Comparison of ENCODE assay signal across 34 cellular contexts in the genomic region with DNA sequence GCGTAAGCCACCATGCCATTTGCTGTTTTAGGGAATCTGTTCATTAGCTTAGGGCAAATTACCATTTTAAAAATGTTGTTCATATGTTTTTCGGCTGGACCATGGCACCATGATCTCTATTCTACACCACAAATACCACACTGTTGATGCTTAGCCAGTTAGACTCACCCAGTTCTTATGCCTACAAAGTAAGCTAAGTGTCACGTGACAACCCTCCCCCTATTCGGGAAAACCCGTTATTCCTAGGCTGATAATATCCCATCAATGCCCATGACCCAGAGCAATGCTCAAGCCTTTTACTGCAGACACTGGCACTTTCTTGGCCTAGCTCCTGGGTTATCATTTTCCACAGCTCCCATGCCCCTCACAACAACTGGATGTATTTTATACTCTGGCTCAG.
DNase-seq lines count a peak whose midpoint lies in the region; ATAC-seq, FAIRE-seq and TF ChIP-seq lines count a peak whose summit lies in the region.
"Had no signal": no experiment of that assay in that cellular context is flagged by ENCODE, and none has a peak within 500 bp of the region (broad histone marks: within the 10 kb centered on the region; RNA-seq: fewer than 3 reads in every experiment).

No MANE protein-coding gene starts in this region.

- H2AFZ ChIP-seq in HepG2 (ENCODE audit: low read length) (no peak overlapping the region), IMR-90 (replicated peaks; ENCODE audit: low read length, poor library complexity) (no peak overlapping the region), K562 (ENCODE audit: low read depth, low read length) (no peak overlapping the region)

- H3K79me1 ChIP-seq in IMR-90 (ENCODE audit: low read depth in 1 of 2, low read length in 2 of 2) = no peaks in the 10 kb centered on the region

- no peak for FAIRE-seq in HepG2 (lab: Jason Lieb, UNC)
- FAIRE-seq in A549 (lab: Jason Lieb, UNC) = no peak
- FAIRE-seq in K562 (lab: Jason Lieb, UNC) = no peak
- FAIRE-seq: A204.1, D721Med had no signal

- TF ChIP-seq EP300 in HepG2 (IDR thresholded peaks at IDR 0.05; ENCODE audit: low read depth in 2 of 2, low read length in 2 of 2) (no peak), HepG2 (CRISPR knock-in tag; IDR thresholded peaks at IDR 0.05; ENCODE audit: borderline replicate concordance) (no peak), A549 (IDR thresholded peaks at IDR 0.05) (no peak), K562 (IDR thresholded peaks at IDR 0.05; ENCODE audit: low read length) (no peak)

- H4K91ac ChIP-seq in IMR-90 (ENCODE audit: insufficient read depth, low read depth, low read length) = no peak overlapping the region

- no peak overlapping the region for H3K4ac ChIP-seq in IMR-90 (ENCODE audit: low read depth, low read length)

- intact Hi-C loops in HepG2 (cut with micrococcal nuclease; ENCODE audit: unreplicated experiment) (no loop called here), right lobe of liver (cut with DNase I) (no loop called here), IMR-90 (cut with micrococcal nuclease) (no loop called here), K562 (cut with micrococcal nuclease) (no loop called here)

- H3K9me1 ChIP-seq in IMR-90 (ENCODE audit: insufficient read depth, low read length) (no peaks in the 10 kb centered on the region), K562 (ENCODE audit: control insufficient read depth, insufficient read depth, low read length) (no peaks in the 10 kb centered on the region)

- H3K79me2 ChIP-seq in HepG2 (ENCODE audit: insufficient read depth, low read length) = no peaks in the 10 kb centered on the region
- H3K79me2 ChIP-seq in K562 (ENCODE audit: control insufficient read depth, insufficient read depth, low read length) = no peaks in the 10 kb centered on the region

- peaks cover 0 to 7% of the 10 kb centered on the region in 2 experiments; a peak in 1 of 5 replicates for H3K27me3 ChIP-seq in HepG2 (ENCODE audit: control insufficient read depth in 1 of 2, insufficient read depth in 2 of 2, low read length in 2 of 2)
- H3K27me3 ChIP-seq in right lobe of liver = no peaks in the 10 kb centered on the region
- H3K27me3 ChIP-seq in IMR-90 (ENCODE audit: control insufficient read depth, insufficient read depth, low read length) = no peaks in the 10 kb centered on the region
- H3K27me3 ChIP-seq in K562 (ENCODE audit: control insufficient read depth in 2 of 2, insufficient read depth in 2 of 2, low read length in 2 of 2) = no peaks in the 10 kb centered on the region
- H3K27me3 ChIP-seq: BE2C; BLaER1; BLaER1 treated with 17β-estradiol and CSF1 and Interleukin-3, amounts not matched to agents 10 nM and 100 nM had no signal

- no peak overlapping the region for H4K8ac ChIP-seq in IMR-90 (ENCODE audit: low read depth in 2 of 2, low read length in 2 of 2)

- in situ Hi-C loops in HepG2 (cut with HindIII; ENCODE audit: extremely low pct_ligation_motif_present, low pct_unique_long_range_greater_than_20kb) = no loop called here
- in situ Hi-C loops in IMR-90 (cut with MboI; ENCODE audit: low sequenced_read_pairs) = no loop called here
- in situ Hi-C loops in K562 (cut with MboI) = no loop called here

- no peak overlapping the region for H2BK120ac ChIP-seq in IMR-90 (ENCODE audit: low read depth, low read length)

- H3K23ac ChIP-seq in IMR-90 (ENCODE audit: low read depth, low read length) = no peak overlapping the region

- H3K9me3 ChIP-seq in HepG2 (ENCODE audit: low read length) (no peaks in the 10 kb centered on the region), right lobe of liver (no peaks in the 10 kb centered on the region), A549 (no peaks in the 10 kb centered on the region), IMR-90 (ENCODE audit: control insufficient read depth, insufficient read depth, low read length) (no peaks in the 10 kb centered on the region), K562 (replicated peaks; ENCODE audit: control insufficient read depth, insufficient read depth, low read depth, low read length) (no peaks in the 10 kb centered on the region)
- H3K9me3 ChIP-seq: BE2C; BLaER1; BLaER1 treated with 17β-estradiol and CSF1 and Interleukin-3, amounts not matched to agents 10 nM and 100 nM; Caco-2 had no signal

- ATAC-seq in HepG2 (no peak), right lobe of liver (no peak), A549 (no peak), IMR-90 (ENCODE audit: low read depth) (no peak), K562 (no peak), HG02885 (IDR thresholded peaks at IDR 0.05; ENCODE audit: poor library complexity, unreplicated experiment) (no peak)
- ATAC-seq: CD8-positive, alpha-beta T cell had no signal

- no peak overlapping the region for H3K4me3 ChIP-seq in HepG2 (replicated peaks in 1 of 3; ENCODE audit: insufficient read depth in 1 of 3, low read depth in 2 of 3, low read length in 3 of 3)
- no peak overlapping the region for H3K4me3 ChIP-seq in right lobe of liver
- H3K4me3 ChIP-seq in A549 = no peak overlapping the region
- no peak overlapping the region for H3K4me3 ChIP-seq in IMR-90 (ENCODE audit: insufficient read depth, low read depth, low read length)
- H3K4me3 ChIP-seq in K562 = no peak overlapping the region
- H3K4me3 ChIP-seq: BLaER1; BLaER1 treated with 17β-estradiol and CSF1 and Interleukin-3, amounts not matched to agents 10 nM and 100 nM had no signal

- H3K4me2 ChIP-seq in HepG2 (ENCODE audit: low read depth, low read length) (no peak overlapping the region), A549 (no peak overlapping the region), IMR-90 (ENCODE audit: low read depth, low read length) (no peak overlapping the region), K562 (ENCODE audit: insufficient read depth, low read length) (no peak overlapping the region)
- H3K4me2 ChIP-seq: BLaER1; BLaER1 treated with 17β-estradiol and CSF1 and Interleukin-3, amounts not matched to agents 10 nM and 100 nM had no signal

- TF ChIP-seq POLR2A in HepG2 (IDR thresholded peaks at IDR 0.05; ENCODE audit: insufficient read depth in 1 of 2, low read depth in 2 of 2, low read length in 2 of 2) = no peak
- no peak for TF ChIP-seq POLR2A in right lobe of liver (IDR thresholded peaks at IDR 0.05)
- no peak for TF ChIP-seq POLR2A in A549 (IDR thresholded peaks at IDR 0.05; ENCODE audit: low read length)
- TF ChIP-seq POLR2A in IMR-90 (IDR thresholded peaks at IDR 0.05; ENCODE audit: low read depth, low read length) = no peak
- no peak for TF ChIP-seq POLR2A in K562 (conservative IDR thresholded peaks at IDR 0.05)

- dilution Hi-C loops in IMR-90 (cut with HindIII; ENCODE audit: low sequenced_read_pairs, unreplicated experiment) = no loop called here

- DNase-seq in HepG2 (ENCODE audit: low spot score) (no peak), right lobe of liver (no peak), A549 (ENCODE audit: low read depth in 1 of 2, low spot score in 1 of 2) (no peak), IMR-90 (no peak), K562 (ENCODE audit: extremely low read depth in 1 of 4, low spot score in 3 of 4) (no peak), HT-29 (ENCODE audit: low spot score) (no peak)
- DNase-seq in activated naive CD4-positive, alpha-beta T cell treated with Interleukin-2 at 50 U/mL for 16 hours = no peak
- DNase-seq: 8988T; ACHN; AML-193; BE2C; C1 segment of cervical spinal cord; Caco-2; Calu3; CD4-positive, alpha-beta memory T cell; CD4-positive, alpha-beta T cell; CD4-positive, CD25-positive, alpha-beta regulatory T cell; CD8-positive, alpha-beta memory T cell; CD8-positive, alpha-beta T cell; COR-L47; DMS 273 treated with DMSO at 0.1 percent for 48 hours; DMS153; DMS53; DMS79; DMS79 treated with DMSO at 0.1 percent for 48 hours; DND-41; EL had no signal

- H3K18ac ChIP-seq in IMR-90 (ENCODE audit: low read depth, low read length) = no peak overlapping the region

- H4K5ac ChIP-seq in IMR-90 (ENCODE audit: low read depth, low read length) = no peak overlapping the region

- no peak overlapping the region for H2BK20ac ChIP-seq in IMR-90 (ENCODE audit: low read depth, low read length)

- no peak overlapping the region for H2BK5ac ChIP-seq in IMR-90 (ENCODE audit: low read depth, low read length, poor library complexity, severe bottlenecking)

- no peak overlapping the region for H2AK5ac ChIP-seq in IMR-90 (ENCODE audit: low read depth, low read length)

- 10% methylated on average over 5 of the region's 5 CpGs for WGBS in HepG2 (ENCODE audit: low lambda C conversion rate)
- 82% methylated on average over 4 of the region's 5 CpGs for WGBS in right lobe of liver (ENCODE audit: insufficient coverage, low coverage, low lambda C conversion rate, missing lambda C conversion rate)
- WGBS in A549 (ENCODE audit: missing lambda C conversion rate) = 34% methylated on average over 5 of the region's 5 CpGs
- no CpG with 5 or more reads among the region's 5 CpGs for WGBS in IMR-90 (ENCODE audit: extremely low coverage in 2 of 2, insufficient read length in 1 of 2), 2 experiments
- WGBS in K562 (ENCODE audit: insufficient coverage, low coverage, missing lambda C conversion rate) = 0% methylated on average over 4 of the region's 5 CpGs

- CTCF ChIA-PET in HepG2 (lab: Yijun Ruan, JAX; ENCODE audit: low intra/inter-chr PET ratio, low total read pairs) (no interaction called here), A549 (lab: Yijun Ruan, JAX) (interaction anchor here (0.8 kb wide), 1 partner anchor 55 kb away, joined by 3 read pairs; no protein-coding TSS in a partner anchor), IMR-90 (lab: Yijun Ruan, JAX) (no interaction called here), K562 (lab: Yijun Ruan, JAX; ENCODE audit: low intra/inter-chr PET ratio) (no interaction called here)

- POLR2A ChIA-PET in HepG2 (lab: Yijun Ruan, JAX) (no interaction called here), A549 (lab: Yijun Ruan, JAX) (no interaction called here), IMR-90 (lab: Charles Lee; ENCODE audit: unreplicated experiment) (no interaction called here), K562 (lab: Yijun Ruan, JAX) (no interaction called here)

- H2AK9ac ChIP-seq in IMR-90 (replicated peaks; ENCODE audit: low read depth, low read length, poor library complexity) = no peak overlapping the region

- H4K20me1 ChIP-seq in HepG2 (ENCODE audit: insufficient read depth, low read length) (no peaks in the 10 kb centered on the region), IMR-90 (ENCODE audit: insufficient read depth, low read length) (no peaks in the 10 kb centered on the region), K562 (replicated peaks; ENCODE audit: control insufficient read depth, insufficient read depth, low read length) (no peaks in the 10 kb centered on the region)
- H4K20me1 ChIP-seq: BLaER1; BLaER1 treated with 17β-estradiol and CSF1 and Interleukin-3, amounts not matched to agents 10 nM and 100 nM had no signal

- TF ChIP-seq RAD21 in HepG2 (CRISPR knock-in tag; IDR thresholded peaks at IDR 0.05) = no peak
- no peak for TF ChIP-seq RAD21 in A549 (conservative IDR thresholded peaks at IDR 0.05 in 1 of 2, IDR thresholded peaks at IDR 0.05 in 1 of 2)
- TF ChIP-seq RAD21 in IMR-90 (IDR thresholded peaks at IDR 0.05; ENCODE audit: low read length) = no peak
- TF ChIP-seq RAD21 in K562 (CRISPR knock-in tag; conservative IDR thresholded peaks at IDR 0.05 in 1 of 2, IDR thresholded peaks at IDR 0.05 in 1 of 2) = no peak

- H3K56ac ChIP-seq in IMR-90 (ENCODE audit: extremely low read depth, insufficient read depth, low read length) = no peak overlapping the region

- H3K14ac ChIP-seq in IMR-90 (replicated peaks; ENCODE audit: low read depth, low read length) = no peak overlapping the region

- H3K4me1 ChIP-seq in HepG2 (ENCODE audit: insufficient read depth, low read length) (no peaks in the 10 kb centered on the region), right lobe of liver (no peaks in the 10 kb centered on the region), A549 (no peaks in the 10 kb centered on the region), IMR-90 (ENCODE audit: control insufficient read depth, insufficient read depth, low read length) (no peaks in the 10 kb centered on the region), K562 (replicated peaks in 1 of 2; ENCODE audit: control insufficient read depth in 2 of 2, insufficient read depth in 2 of 2, low read length in 2 of 2) (no peaks in the 10 kb centered on the region)
- H3K4me1 ChIP-seq: BE2C, BLaER1, Caco-2 had no signal

- TF ChIP-seq CTCF in HepG2 (CRISPR knock-in tag; IDR thresholded peaks at IDR 0.05) (no peak), right lobe of liver (IDR thresholded peaks at IDR 0.05) (no peak), A549 (IDR thresholded peaks at IDR 0.05) (no peak), IMR-90 (conservative IDR thresholded peaks at IDR 0.05; ENCODE audit: low read depth, low read length) (no peak), K562 (IDR thresholded peaks at IDR 0.05 in 2 of 3, conservative IDR thresholded peaks at IDR 0.05 in 1 of 3; ENCODE audit: insufficient read depth in 2 of 3, low read depth in 1 of 3, low read length in 3 of 3) (no peak)

- no peaks in the 10 kb centered on the region for H3K36me3 ChIP-seq in HepG2 (replicated peaks in 1 of 2; ENCODE audit: control insufficient read depth in 1 of 2, insufficient read depth in 2 of 2, low read length in 2 of 2)
- no peaks in the 10 kb centered on the region for H3K36me3 ChIP-seq in right lobe of liver
- no peaks in the 10 kb centered on the region for H3K36me3 ChIP-seq in IMR-90 (ENCODE audit: control insufficient read depth, insufficient read depth, low read length)
- no peaks in the 10 kb centered on the region for H3K36me3 ChIP-seq in K562 (ENCODE audit: control insufficient read depth, insufficient read depth, low read length)
- H3K36me3 ChIP-seq: BE2C; BLaER1; BLaER1 treated with 17β-estradiol and CSF1 and Interleukin-3, amounts not matched to agents 10 nM and 100 nM had no signal

- BruUV-seq in HepG2 (replicated peaks; lab: Mats Ljungman, UMichigan) (no TSS peak), IMR-90 (replicated peaks; lab: Mats Ljungman, UMichigan) (no TSS peak), K562 (replicated peaks; lab: Mats Ljungman, UMichigan) (no TSS peak)

- H3K27ac ChIP-seq in HepG2 (ENCODE audit: extremely low read length, insufficient read depth, low read length) (no peak overlapping the region), right lobe of liver (no peak overlapping the region), A549 (no peak overlapping the region), IMR-90 (ENCODE audit: insufficient read depth, low read length) (no peak overlapping the region), K562 (ENCODE audit: extremely low read depth, low read depth, low read length) (no peak overlapping the region)
- H3K27ac ChIP-seq: 22Rv1; BLaER1; BLaER1 treated with 17β-estradiol and CSF1 and Interleukin-3, amounts not matched to agents 10 nM and 100 nM; C4-2B had no signal

- H3K9ac ChIP-seq in HepG2 (ENCODE audit: insufficient read depth, low read depth, low read length) (no peak overlapping the region), IMR-90 (ENCODE audit: low read depth, low read length) (no peak overlapping the region), K562 (ENCODE audit: insufficient read depth in 1 of 2, low read depth in 2 of 2, low read length in 2 of 2) (no peak overlapping the region)
- H3K9ac ChIP-seq: BLaER1; BLaER1 treated with 17β-estradiol and CSF1 and Interleukin-3, amounts not matched to agents 10 nM and 100 nM had no signal

- H2BK15ac ChIP-seq in IMR-90 (ENCODE audit: low read depth, low read length) = no peak overlapping the region
